In the genomic region with DNA sequence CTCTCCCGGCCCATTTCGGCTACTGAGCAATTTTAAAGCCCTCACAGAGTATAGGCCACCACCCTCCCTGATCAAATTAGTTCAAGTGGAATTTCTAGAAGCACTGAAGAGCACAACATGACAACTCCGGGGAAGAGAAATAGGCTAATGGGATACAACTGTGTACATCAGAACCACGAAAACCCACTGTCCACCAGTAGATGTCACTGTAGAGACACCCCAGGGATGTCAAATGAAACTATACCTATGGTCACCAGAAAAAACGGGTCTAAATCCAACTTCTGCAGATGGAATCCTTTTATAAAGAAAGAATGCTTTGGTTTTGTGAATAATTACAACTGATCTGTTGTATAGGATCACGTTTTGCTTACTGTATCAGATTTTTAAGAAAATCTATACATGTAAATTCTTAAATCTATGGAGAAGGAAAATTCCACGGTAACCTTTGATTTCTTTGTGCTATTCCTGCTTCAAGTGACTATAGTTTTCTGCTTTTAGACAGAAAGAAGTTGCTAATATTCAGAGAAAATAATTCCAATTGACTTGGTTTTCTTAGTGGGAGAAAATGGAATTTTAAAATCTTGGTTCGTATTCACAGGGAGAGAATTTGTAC, we compare ENCODE assay signal across 9 cellular contexts. TPM values are rescaled to one million over a fixed set of nuclear protein-coding genes. Genes with fewer than 3 reads are reported as not detected.
DNase-seq lines count a peak whose midpoint lies in the region; ATAC-seq and TF ChIP-seq lines count a peak whose summit lies in the region.
"Had no signal": no experiment of that assay in that cellular context is flagged by ENCODE, and none has a peak within 500 bp of the region (broad histone marks: within the 10 kb centered on the region; RNA-seq: fewer than 3 reads in every experiment).

No MANE protein-coding gene starts in this region.

- no peaks in the 10 kb centered on the region for H3K36me3 ChIP-seq in Caco-2 (ENCODE audit: control insufficient read depth, insufficient read depth, low read length)
- H3K36me3 ChIP-seq in fibroblast of lung (ENCODE audit: control insufficient read depth, insufficient read depth, low read length), result no peaks in the 10 kb centered on the region

- H3K79me2 ChIP-seq in fibroblast of lung (ENCODE audit: control insufficient read depth, insufficient read depth, low read length), result no peaks in the 10 kb centered on the region

- H3K27me3 ChIP-seq in Caco-2 (replicated peaks; ENCODE audit: control insufficient read depth, insufficient read depth, low read length) (no peaks in the 10 kb centered on the region), fibroblast of lung (ENCODE audit: control insufficient read depth, insufficient read depth, low read length) (no peaks in the 10 kb centered on the region)

- H4K20me1 ChIP-seq in fibroblast of lung (ENCODE audit: control insufficient read depth, extremely low read depth, insufficient read depth, low read length), result no peaks in the 10 kb centered on the region

- ATAC-seq in GM21526 (IDR thresholded peaks at IDR 0.05; ENCODE audit: low FRiP score, unreplicated experiment) (peak; percentile 62), natural killer cell (peak; percentile 63 to 79 (median 72)), HG03280 (IDR thresholded peaks at IDR 0.05; ENCODE audit: unreplicated experiment) (no peak), HG02678 (IDR thresholded peaks at IDR 0.05; ENCODE audit: unreplicated experiment) (no peak)

- no peak overlapping the region for H3K4me2 ChIP-seq in fibroblast of lung (ENCODE audit: extremely low read depth, insufficient read depth, low read length)

- H3K4me1 Mint-ChIP-seq in Caco-2 (ENCODE audit: low read depth, unreplicated experiment) (no peaks in the 10 kb centered on the region), natural killer cell (peaks cover 8 to 24% of the 10 kb centered on the region in 2 donors)
- peaks cover 30% of the 10 kb centered on the region for H3K4me1 Mint-ChIP-seq in activated CD4-positive, alpha-beta memory T cell treated with anti-CD3 and anti-CD28 coated beads for 36 hours (ENCODE audit: low read depth)

- DNase-seq in Caco-2 (peak in 1 of 2 experiments; percentile 52), NCI-H2029 (lab: John Stamatoyannopoulos, UW) (peak; percentile 2), fibroblast of lung (ENCODE audit: low read depth in 2 of 2) (peak; percentile 42 to 63), natural killer cell (no peak)
- peak; percentile 31 for DNase-seq in activated CD4-positive, alpha-beta memory T cell treated with anti-CD3 and anti-CD28 coated beads for 36 hours

- no peak overlapping the region for H2AFZ ChIP-seq in fibroblast of lung (ENCODE audit: low read length)

- no peak overlapping the region for H3K4me3 Mint-ChIP-seq in Caco-2 (ENCODE audit: unreplicated experiment)
- no peak overlapping the region for H3K4me3 Mint-ChIP-seq in activated CD4-positive, alpha-beta memory T cell treated with anti-CD3 and anti-CD28 coated beads for 36 hours
- no peak overlapping the region for H3K4me3 Mint-ChIP-seq in natural killer cell
- H3K4me3 Mint-ChIP-seq: T-helper 1 cell treated with Interleukin-12 subunit alpha and Interleukin-12 subunit beta and Interleukin-4 antibody, amounts not matched to agents 30 μg/mL and 1 μg/mL, for 36 hours had no signal

- H3K27ac Mint-ChIP-seq in Caco-2 (ENCODE audit: unreplicated experiment), result peak overlapping the region; percentile 8
- peak overlapping the region; percentile 6 for H3K27ac Mint-ChIP-seq in activated CD4-positive, alpha-beta memory T cell treated with anti-CD3 and anti-CD28 coated beads for 36 hours
- peak overlapping the region in 1 of 2 donors; percentile 68 for H3K27ac Mint-ChIP-seq in natural killer cell
- H3K27ac Mint-ChIP-seq: T-helper 1 cell treated with Interleukin-12 subunit alpha and Interleukin-12 subunit beta and Interleukin-4 antibody, amounts not matched to agents 30 μg/mL and 1 μg/mL, for 36 hours had no signal

- intact Hi-C loops in Caco-2 (cut with micrococcal nuclease; ENCODE audit: unreplicated experiment) (loop anchor here (1.0 kb wide), 1 partner anchor 344 kb away; no protein-coding TSS in a partner anchor), natural killer cell (cut with micrococcal nuclease) (loop anchor here (1.0 to 5.0 kb wide), 2 partner anchors 344 to 523 kb away; no protein-coding TSS in a partner anchor)
- intact Hi-C loops in activated CD4-positive, alpha-beta memory T cell treated with anti-CD3 and anti-CD28 coated beads for 36 hours (cut with micrococcal nuclease), result loop anchor here (2.0 to 5.0 kb wide), 2 partner anchors 103 to 344 kb away; no protein-coding TSS in a partner anchor

- no peaks in the 10 kb centered on the region for H3K9me3 Mint-ChIP-seq in Caco-2 (ENCODE audit: unreplicated experiment)
- no peaks in the 10 kb centered on the region for H3K9me3 Mint-ChIP-seq in activated CD4-positive, alpha-beta memory T cell treated with anti-CD3 and anti-CD28 coated beads for 36 hours
- H3K9me3 Mint-ChIP-seq in natural killer cell, result no peaks in the 10 kb centered on the region
- H3K9me3 Mint-ChIP-seq: T-helper 1 cell treated with Interleukin-12 subunit alpha and Interleukin-12 subunit beta and Interleukin-4 antibody, amounts not matched to agents 30 μg/mL and 1 μg/mL, for 36 hours had no signal

- H3K9ac ChIP-seq in fibroblast of lung (ENCODE audit: insufficient read depth, low read length), result no peak overlapping the region

- POLR2A ChIA-PET in Caco-2 (lab: Charles Lee), result no interaction called here
- POLR2A ChIA-PET in activated CD4-positive, alpha-beta memory T cell treated with anti-CD3 and anti-CD28 coated beads for 36 hours (lab: Charles Lee), result no interaction called here

- H3K9me3 ChIP-seq in Caco-2 (no peaks in the 10 kb centered on the region), fibroblast of lung (ENCODE audit: control insufficient read depth, insufficient read depth, low read depth, low read length) (no peaks in the 10 kb centered on the region)

- H3K4me1 ChIP-seq in Caco-2, result no peaks in the 10 kb centered on the region
- no peaks in the 10 kb centered on the region for H3K4me1 ChIP-seq in fibroblast of lung (ENCODE audit: control insufficient read depth, extremely low read depth, insufficient read depth, low read length)

- peak; percentile 47 to 59 for TF ChIP-seq CTCF in Caco-2 (IDR thresholded peaks at IDR 0.05; ENCODE audit: insufficient read depth in 1 of 2, low read depth in 1 of 2, low read length in 1 of 2, severe bottlenecking in 1 of 2, unreplicated experiment in 1 of 2)
- peak; percentile 64 to 71 for TF ChIP-seq CTCF in fibroblast of lung (conservative IDR thresholded peaks at IDR 0.05 in 1 of 2, IDR thresholded peaks at IDR 0.05 in 1 of 2; ENCODE audit: low read depth in 1 of 2, low read length in 2 of 2)
- TF ChIP-seq CTCF in natural killer cell (IDR thresholded peaks at IDR 0.05), result peak; percentile 63

- no TSS peak for BruUV-seq in Caco-2 (replicated peaks; lab: Mats Ljungman, UMichigan)

- H3K27ac ChIP-seq in fibroblast of lung (ENCODE audit: insufficient read depth, low read length), result no peak overlapping the region

- no peak overlapping the region for H3K4me3 ChIP-seq in Caco-2 (ENCODE audit: low read depth, low read length)
- H3K4me3 ChIP-seq in fibroblast of lung (replicated peaks in 1 of 4; ENCODE audit: control extremely low read depth in 1 of 4, insufficient read depth in 1 of 4, low read depth in 3 of 4, low read length in 4 of 4), result no peak overlapping the region

- H3K27me3 Mint-ChIP-seq in Caco-2 (ENCODE audit: insufficient read depth, unreplicated experiment) (no peaks in the 10 kb centered on the region), natural killer cell (ENCODE audit: low read depth in 2 of 2) (no peaks in the 10 kb centered on the region)
- no peaks in the 10 kb centered on the region for H3K27me3 Mint-ChIP-seq in activated CD4-positive, alpha-beta memory T cell treated with anti-CD3 and anti-CD28 coated beads for 36 hours

- CTCF ChIA-PET in Caco-2 (lab: Charles Lee), result no interaction called here
- CTCF ChIA-PET in activated CD4-positive, alpha-beta memory T cell treated with anti-CD3 and anti-CD28 coated beads for 36 hours (lab: Charles Lee), result no interaction called here

- H3K36me3 Mint-ChIP-seq in Caco-2 (ENCODE audit: insufficient read depth, unreplicated experiment) (peaks cover 39% of the 10 kb centered on the region), natural killer cell (peaks cover 9% of the 10 kb centered on the region)
- peaks cover 39% of the 10 kb centered on the region for H3K36me3 Mint-ChIP-seq in activated CD4-positive, alpha-beta memory T cell treated with anti-CD3 and anti-CD28 coated beads for 36 hours

RNA-seq across cellular contexts. Expression of a gene that starts 29.5 kb away (rescaled TPM):
- 1.3 and 1.5 TPM in 2 replicates for total RNA-seq in Caco-2 (2022)
- under 1 TPM; 0.31 to 0.69 TPM for total RNA-seq in activated CD4-positive, alpha-beta memory T cell treated with anti-CD3 and anti-CD28 coated beads for 36 hours
- total RNA-seq in fibroblast of lung, result under 0.01 TPM in 2 replicates
- 0.07 and 0.14 TPM in 2 replicates for polyA plus RNA-seq in fibroblast of lung
- polyA plus RNA-seq in fibroblast of lung (2012), result 0.06 and 0.12 TPM in 2 replicates
- not detected in 2 replicates for polyA minus RNA-seq in fibroblast of lung (ENCODE audit: low replicate concordance)
- under 1 TPM in 1 of 3 donors, not detected in 2; 0.18 TPM for total RNA-seq in natural killer cell

Comparison
In these comparisons a context has a peak if more than half of its experiments do, and no peak if none do; other contexts are left out.
1. ATAC-seq: peak in GM21526 (single experiment) and natural killer cell (3 of 3); none in HG03280 (single experiment) and HG02678 (single experiment).
2. Peak in every context shown above with its lines, with median percentiles within 50 percentile points of each other: CTCF ChIP-seq.